In the genomic region with DNA sequence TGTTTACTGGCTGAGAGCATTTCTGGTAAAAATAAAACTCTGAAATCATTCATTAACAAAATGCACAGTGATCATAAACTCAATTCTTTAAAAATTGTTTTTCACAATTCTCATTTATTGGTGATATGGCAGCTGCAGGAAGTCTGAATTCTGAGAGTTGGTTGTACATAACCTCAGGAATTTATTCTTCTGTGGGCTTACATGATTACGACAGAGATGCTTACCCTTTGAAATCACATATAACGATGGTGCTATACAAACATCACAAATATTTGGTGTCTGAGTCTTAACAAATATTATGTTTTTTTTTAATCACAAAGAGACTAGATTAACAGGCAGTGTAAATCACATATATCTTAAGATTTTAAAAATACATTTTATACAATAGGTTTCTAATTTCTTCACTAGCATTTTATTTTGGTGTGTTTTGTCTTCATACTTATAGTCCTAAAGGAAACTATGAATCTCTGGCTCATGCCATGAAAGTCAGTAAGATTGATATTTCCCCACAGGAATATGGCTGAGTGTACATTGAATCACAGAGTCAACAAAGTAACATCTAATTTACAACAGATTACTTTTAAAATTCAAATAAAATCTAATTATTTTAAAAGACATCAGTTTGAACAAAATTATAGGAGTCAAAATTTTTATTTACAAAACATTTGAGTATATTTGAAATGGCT, we compare ENCODE assay signal across 1 cellular context.
TF ChIP-seq lines count a peak whose summit lies in the region.

No MANE protein-coding gene starts in this region.

TF ChIP-seq in A549, 52 proteins besides CTCF, POLR2A, EP300 and RAD21 (continued from another document):
- no peak for TF ChIP-seq GATA3 (IDR thresholded peaks at IDR 0.05; ENCODE audit: borderline replicate concordance)
- no peak for TF ChIP-seq MAZ (IDR thresholded peaks at IDR 0.05; ENCODE audit: borderline replicate concordance, low read depth, low read length)
